ENCODE assay signal across 37 cellular contexts in genomic region chr7:143012001-143012400, GRCh38. TPM values are rescaled to one million over a fixed set of nuclear protein-coding genes. Genes with fewer than 3 reads are reported as not detected.
"Had no signal": no experiment of that assay in that cellular context is flagged by ENCODE, and none has a peak within 500 bp of the region (broad histone marks: within the 10 kb centered on the region; RNA-seq: fewer than 3 reads in every experiment).

No MANE protein-coding gene starts in this region.

- H3K4me3 ChIP-seq: ascending aorta, cardiac muscle cell, PC-9 had no signal

- DNase-seq: activated CD4-positive, alpha-beta T cell treated with anti-CD3 and anti-CD28 coated beads, Interleukin-2, amount 10 ng/mL, durations not matched to agents 24 days and 14 days; activated CD4-positive, alpha-beta T cell treated with anti-CD3 and anti-CD28 coated beads, Interleukin-2, amount 50 U/mL, for 4 hours; activated CD8-positive, alpha-beta T cell treated with anti-CD3 and anti-CD28 coated beads for 36 hours; activated effector memory CD4-positive, alpha-beta T cell treated with anti-CD3 and anti-CD28 coated beads, Interleukin-2, amount 50 U/mL, for 16 hours; activated naive CD4-positive, alpha-beta T cell; activated naive CD4-positive, alpha-beta T cell treated with anti-CD3 and anti-CD28 coated beads, Interleukin-2, amount 50 U/mL, for 16 hours; activated naive CD8-positive, alpha-beta T cell treated with anti-CD3 and anti-CD28 coated beads for 36 hours; activated T-cell treated with anti-CD3 and anti-CD28 coated beads, Interleukin-2, amount 50 U/mL, for 1 hour; activated T-cell treated with anti-CD3 and anti-CD28 coated beads, Interleukin-2, amount 50 U/mL, for 72 hours; amniotic stem cell; NCI-H1092 treated with DMSO at 0.1 percent for 48 hours; NCI-H1417; NCI-H146; NCI-H187; NCI-H2029 treated with DMSO at 0.1 percent for 48 hours; NCI-H2107; NCI-H2171; NCI-H510A; NCI-H526; NCI-H748 treated with DMSO at 0.1 percent for 48 hours; NK-92 treated with Interleukin-12 subunit alpha and Interleukin-12 subunit beta, amount 100 ng/mL, for 24 hours; PC-9; Right ventricle myocardium superior; SW 1271; T-helper 1 cell; T1000; WERI-Rb-1 had no signal

- H3K27ac ChIP-seq: ascending aorta, cardiac muscle cell, PC-9, WERI-Rb-1 had no signal

- H3K4me1 Mint-ChIP-seq: activated T-helper 17 cell treated with anti-CD3 and anti-CD28 coated beads, Interleukin-2, amount 50 U/mL, for 72 hours had no signal

- H3K27me3 ChIP-seq: ascending aorta, cardiac muscle cell had no signal

- H3K27ac Mint-ChIP-seq: activated CD4-positive, alpha-beta T cell treated with anti-CD3 and anti-CD28 coated beads, Interleukin-2, amount 10 ng/mL, durations not matched to agents 24 days and 14 days; activated CD8-positive, alpha-beta T cell treated with anti-CD3 and anti-CD28 coated beads for 36 hours; activated naive CD8-positive, alpha-beta T cell treated with anti-CD3 and anti-CD28 coated beads for 36 hours; activated T-cell treated with anti-CD3 and anti-CD28 coated beads, Interleukin-2, amount 50 U/mL, for 72 hours; activated T-helper 17 cell treated with anti-CD3 and anti-CD28 coated beads, Interleukin-2, amount 50 U/mL, for 72 hours had no signal

- H3K9me3 Mint-ChIP-seq: activated CD4-positive, alpha-beta T cell treated with anti-CD3 and anti-CD28 coated beads, Interleukin-2, amount 10 ng/mL, durations not matched to agents 24 days and 14 days; activated CD8-positive, alpha-beta T cell treated with anti-CD3 and anti-CD28 coated beads for 36 hours; activated naive CD8-positive, alpha-beta T cell treated with anti-CD3 and anti-CD28 coated beads for 36 hours; activated T-cell treated with anti-CD3 and anti-CD28 coated beads, Interleukin-2, amount 50 U/mL, for 72 hours; activated T-helper 17 cell treated with anti-CD3 and anti-CD28 coated beads, Interleukin-2, amount 50 U/mL, for 72 hours; central memory CD8-positive, alpha-beta T cell had no signal

- H3K36me3 Mint-ChIP-seq: activated naive CD8-positive, alpha-beta T cell treated with anti-CD3 and anti-CD28 coated beads for 36 hours had no signal

- ATAC-seq: activated CD8-positive, alpha-beta T cell treated with anti-CD3 and anti-CD28 coated beads for 36 hours; activated T-cell treated with anti-CD3 and anti-CD28 coated beads, Interleukin-2, amount 50 U/mL, for 72 hours; activated T-helper 17 cell treated with anti-CD3 and anti-CD28 coated beads, Interleukin-2, amount 50 U/mL, for 72 hours had no signal

- H3K9me3 ChIP-seq: ascending aorta had no signal

- H3K4me3 Mint-ChIP-seq: activated CD4-positive, alpha-beta T cell treated with anti-CD3 and anti-CD28 coated beads, Interleukin-2, amount 10 ng/mL, durations not matched to agents 24 days and 14 days; activated CD8-positive, alpha-beta T cell treated with anti-CD3 and anti-CD28 coated beads for 36 hours; activated naive CD8-positive, alpha-beta T cell treated with anti-CD3 and anti-CD28 coated beads for 36 hours; activated T-cell treated with anti-CD3 and anti-CD28 coated beads, Interleukin-2, amount 50 U/mL, for 72 hours; activated T-helper 17 cell treated with anti-CD3 and anti-CD28 coated beads, Interleukin-2, amount 50 U/mL, for 72 hours; central memory CD8-positive, alpha-beta T cell had no signal

- H3K36me3 ChIP-seq: ascending aorta, cardiac muscle cell, WERI-Rb-1 had no signal

- H3K4me1 ChIP-seq: ascending aorta had no signal

- H3K4me2 ChIP-seq: PC-9 had no signal

RNA-seq across cellular contexts. Expression of gene OR9A2, which starts 14.9 kb away (rescaled TPM):
- total RNA-seq: activated CD4-positive, alpha-beta T cell treated with anti-CD3 and anti-CD28 coated beads, Interleukin-2, amount 10 ng/mL, durations not matched to agents 24 days and 14 days; activated CD8-positive, alpha-beta memory T cell treated with anti-CD3 and anti-CD28 coated beads for 36 hours; activated CD8-positive, alpha-beta T cell treated with anti-CD3 and anti-CD28 coated beads for 36 hours; activated naive CD8-positive, alpha-beta T cell treated with anti-CD3 and anti-CD28 coated beads for 36 hours; ascending aorta; chondrocyte; LHCN-M2; M059J; PC-9; T-helper 2 cell treated with Interferon-gamma antibody and Interleukin-4, amounts not matched to agents 100 ng/mL and 5 ng/mL, for 36 hours had no signal
- polyA plus RNA-seq: cardiac muscle cell had no signal

RNA-seq across cellular contexts. Expression of gene OR6V1, which starts 40.1 kb away (rescaled TPM):
- total RNA-seq: activated CD4-positive, alpha-beta T cell treated with anti-CD3 and anti-CD28 coated beads, Interleukin-2, amount 10 ng/mL, durations not matched to agents 24 days and 14 days; activated CD8-positive, alpha-beta memory T cell treated with anti-CD3 and anti-CD28 coated beads for 36 hours; activated CD8-positive, alpha-beta T cell treated with anti-CD3 and anti-CD28 coated beads for 36 hours; activated naive CD8-positive, alpha-beta T cell treated with anti-CD3 and anti-CD28 coated beads for 36 hours; activated T-cell treated with anti-CD3 and anti-CD28 coated beads, Interleukin-2, amount 50 U/mL, for 72 hours; activated T-helper 17 cell treated with anti-CD3 and anti-CD28 coated beads, Interleukin-2, amount 50 U/mL, for 72 hours; ascending aorta; cardiac muscle cell; chondrocyte; LHCN-M2; M059J; OCI-LY7; PC-9; Right ventricle myocardium superior; T-helper 2 cell treated with Interferon-gamma antibody and Interleukin-4, amounts not matched to agents 100 ng/mL and 5 ng/mL, for 36 hours had no signal
- polyA plus RNA-seq: cardiac muscle cell had no signal

RNA-seq across cellular contexts. Expression of gene KEL, which starts 49.8 kb away (rescaled TPM):
- total RNA-seq: ascending aorta, M059J had no signal
